Comparison of ENCODE assay signal across 23 cellular contexts in genomic region chr5:63164339-63164738, GRCh38.
"Had no signal": no experiment of that assay in that cellular context is flagged by ENCODE, and none has a peak within 500 bp of the region (broad histone marks: within the 10 kb centered on the region; RNA-seq: fewer than 3 reads in every experiment).

No MANE protein-coding gene starts in this region.

- ATAC-seq: effector memory CD8-positive, alpha-beta T cell; esophagus mucosa; gastrocnemius medialis; heart right ventricle; left cardiac atrium; lower lobe of right lung; mucosa of descending colon had no signal

- H3K27ac ChIP-seq: colonic mucosa, epithelial cell of prostate, esophagus squamous epithelium, gastrocnemius medialis, heart right ventricle, left ventricle myocardium inferior, lower lobe of right lung had no signal

- H3K27me3 ChIP-seq: colonic mucosa, esophagus squamous epithelium, gastrocnemius medialis, heart right ventricle had no signal

- FAIRE-seq: endometrium, islet of Langerhans, keratinocyte had no signal

- H3K9me3 ChIP-seq: colonic mucosa, esophagus squamous epithelium, gastrocnemius medialis, heart right ventricle, left ventricle myocardium inferior, lower lobe of right lung had no signal

- H3K4me1 ChIP-seq: colonic mucosa, esophagus squamous epithelium, gastrocnemius medialis, heart right ventricle, left ventricle myocardium inferior, lower lobe of right lung had no signal

- DNase-seq: cerebellar nuclear complex; colonic mucosa; cortex of kidney; effector CD8-positive, alpha-beta T cell; effector memory CD8-positive, alpha-beta T cell; endodermal cell; erythroblast; esophagus squamous epithelium; foreskin fibroblast; foreskin melanocyte; gastrocnemius medialis; heart right ventricle; hippocampal formation; left cardiac atrium; left ventricle myocardium inferior; lower lobe of right lung; mesenchymal stem cell; mucosa of descending colon had no signal

- H3K36me3 ChIP-seq: colonic mucosa, esophagus squamous epithelium, gastrocnemius medialis, heart right ventricle, left ventricle myocardium inferior, lower lobe of right lung had no signal

- H3K4me3 ChIP-seq: colonic mucosa, esophagus squamous epithelium, gastrocnemius medialis, heart right ventricle, left ventricle myocardium inferior, lower lobe of right lung, mucosa of descending colon had no signal
